Comparison of ENCODE assay signal across 18 cellular contexts in the genomic region with DNA sequence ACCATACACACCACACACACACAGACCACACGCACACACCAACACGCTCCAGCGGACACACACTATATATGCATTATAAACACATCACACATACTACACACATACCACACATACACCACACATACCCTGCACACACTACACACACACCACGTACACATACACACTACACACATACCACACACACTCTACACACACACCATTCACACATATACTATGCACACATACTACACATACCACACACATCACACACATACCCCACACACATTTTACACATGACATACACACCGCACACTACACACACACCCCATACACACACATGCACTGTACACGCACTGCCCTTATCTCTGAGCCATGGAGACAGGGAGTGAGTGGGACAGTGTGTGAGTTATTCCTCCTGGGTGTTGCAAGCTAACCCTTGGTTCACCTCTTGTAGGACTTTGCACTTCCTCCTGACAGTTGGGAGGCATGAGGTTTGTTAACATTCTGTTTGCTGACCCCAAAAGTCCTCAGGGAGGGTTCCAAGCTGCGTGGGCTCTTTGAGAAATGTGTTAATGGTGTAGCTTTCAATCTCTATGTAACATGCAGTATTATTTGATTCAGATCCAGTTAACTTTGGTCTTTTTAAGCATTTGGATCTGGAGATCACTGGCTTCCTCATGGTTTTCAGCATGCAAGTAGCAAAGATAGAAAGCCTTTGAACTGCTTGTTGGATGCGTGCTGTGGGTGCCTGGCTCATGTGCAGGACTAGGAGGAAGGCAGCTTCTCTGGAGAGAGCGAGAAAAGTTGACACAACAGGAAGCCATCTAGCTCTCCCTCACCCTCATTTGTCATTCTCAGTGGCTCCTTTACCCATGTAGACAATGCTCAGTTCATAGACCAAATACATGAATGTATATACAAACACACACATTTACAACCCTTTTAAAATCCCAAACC. TPM values are rescaled to one million over a fixed set of nuclear protein-coding genes. Genes with fewer than 3 reads are reported as not detected.
DNase-seq lines count a peak whose midpoint lies in the region; ATAC-seq, FAIRE-seq and TF ChIP-seq lines count a peak whose summit lies in the region.
"Had no signal": no experiment of that assay in that cellular context is flagged by ENCODE, and none has a peak within 500 bp of the region (broad histone marks: within the 10 kb centered on the region; RNA-seq: fewer than 3 reads in every experiment).

No MANE protein-coding gene starts in this region.

- H2BK15ac ChIP-seq in mesenchymal stem cell (ENCODE audit: low read depth, poor library complexity, severe bottlenecking): no peak overlapping the region

- H2AFZ ChIP-seq in mesenchymal stem cell (ENCODE audit: low read depth, low read length): no peak overlapping the region
- H2AFZ ChIP-seq: GM23248 had no signal

- H3K4me2 ChIP-seq in mesenchymal stem cell (ENCODE audit: low read length, poor library complexity, severe bottlenecking): no peak overlapping the region

- H4K8ac ChIP-seq in mesenchymal stem cell (ENCODE audit: low read length): no peak overlapping the region

- peaks cover 5% of the 10 kb centered on the region for H3K9me3 ChIP-seq in mesenchymal stem cell (ENCODE audit: control insufficient read depth, low read length)
- H3K9me3 ChIP-seq: neutrophil had no signal

- H3K4ac ChIP-seq in mesenchymal stem cell (ENCODE audit: low read depth in 1 of 2, low read length in 2 of 2): no peak overlapping the region

- TF ChIP-seq POLR2A in GM12891 (IDR thresholded peaks at IDR 0.05; ENCODE audit: low read depth, low read length): no peak

- DNase-seq in GM12891 (ENCODE audit: insufficient read length, low spot score) (no peak), MV-4-11 (lab: John Stamatoyannopoulos, UW) (peak; percentile 97), bronchial epithelial cell (ENCODE audit: low read depth) (no peak), mesenchymal stem cell (peak; percentile 30), NCI-H1048 (lab: John Stamatoyannopoulos, UW) (no peak), NCI-H226 (no peak)
- no peak for DNase-seq in activated CD8-positive, alpha-beta memory T cell treated with anti-CD3 and anti-CD28 coated beads, Interleukin-2, amount 50 U/mL, for 48 hours
- DNase-seq: NCI-H748 treated with DMSO at 0.1 percent for 48 hours had no signal

- H3K27me3 ChIP-seq in bronchial epithelial cell (ENCODE audit: control insufficient read depth, insufficient read depth, low read length) (no peaks in the 10 kb centered on the region), mesenchymal stem cell (ENCODE audit: control insufficient read depth in 1 of 2, insufficient read depth in 1 of 2, low read length in 2 of 2) (no peaks in the 10 kb centered on the region)
- H3K27me3 ChIP-seq: neutrophil had no signal

- H4K91ac ChIP-seq in mesenchymal stem cell (ENCODE audit: low read length): peak overlapping the region; percentile 62

- no peak for TF ChIP-seq CTCF in bronchial epithelial cell (IDR thresholded peaks at IDR 0.05; ENCODE audit: insufficient read depth, low read length, severe bottlenecking)

- H3K27ac ChIP-seq in mesenchymal stem cell (ENCODE audit: low read length, poor library complexity, severe bottlenecking): no peak overlapping the region
- H3K27ac ChIP-seq: epithelial cell of prostate, GM23248, neutrophil had no signal

- no peak overlapping the region for H2BK5ac ChIP-seq in mesenchymal stem cell (ENCODE audit: low read depth, low read length, poor library complexity, severe bottlenecking)

- H3K79me1 ChIP-seq in mesenchymal stem cell (replicated peaks; ENCODE audit: low read length, poor library complexity, severe bottlenecking): peaks cover 14% of the 10 kb centered on the region

- H3K36me3 ChIP-seq in bronchial epithelial cell (ENCODE audit: control insufficient read depth, insufficient read depth, low read length): no peaks in the 10 kb centered on the region
- H3K36me3 ChIP-seq in mesenchymal stem cell (ENCODE audit: control insufficient read depth in 1 of 2, insufficient read depth in 2 of 2, low read depth in 1 of 2, low read length in 2 of 2): peaks cover 0 to 20% of the 10 kb centered on the region in 2 experiments
- H3K36me3 ChIP-seq: neutrophil had no signal

- peak overlapping the region in 1 of 2 experiments; percentile 42 for H3K18ac ChIP-seq in mesenchymal stem cell (ENCODE audit: low read depth in 1 of 2, low read length in 2 of 2)

- H3K4me1 ChIP-seq in mesenchymal stem cell (ENCODE audit: control insufficient read depth, insufficient read depth, low read depth, low read length): peaks cover 2% of the 10 kb centered on the region

- no peak overlapping the region for H2BK12ac ChIP-seq in mesenchymal stem cell (ENCODE audit: low read length in 2 of 2)

- FAIRE-seq in GM12891 (lab: Jason Lieb, UNC) (peak; percentile 40), bronchial epithelial cell (lab: Jason Lieb, UNC) (peak; percentile 68)
- FAIRE-seq: astrocyte, islet of Langerhans had no signal

- 85% methylated on average over 7 of the region's 9 CpGs for WGBS in mesenchymal stem cell

- no peak overlapping the region for H2AK5ac ChIP-seq in mesenchymal stem cell (ENCODE audit: low read length, severe bottlenecking)

- no peak overlapping the region for H3K23ac ChIP-seq in mesenchymal stem cell (ENCODE audit: low read length in 2 of 2)

- H2BK120ac ChIP-seq in mesenchymal stem cell (ENCODE audit: low read depth, low read length): no peak overlapping the region

- H3K14ac ChIP-seq in mesenchymal stem cell (ENCODE audit: low read length in 2 of 2): peak overlapping the region in 1 of 2 experiments; percentile 50

- H3K9ac ChIP-seq in mesenchymal stem cell (ENCODE audit: low read length): no peak overlapping the region
- H3K9ac ChIP-seq: GM23248 had no signal

- no peak for ATAC-seq in HG03432 (IDR thresholded peaks at IDR 0.05; ENCODE audit: unreplicated experiment)

- H3K4me3 ChIP-seq in bronchial epithelial cell (ENCODE audit: low read depth, low read length) (no peak overlapping the region), mesenchymal stem cell (ENCODE audit: insufficient read depth in 1 of 2, low read depth in 1 of 2, low read length in 2 of 2) (no peak overlapping the region)
- H3K4me3 ChIP-seq: GM23248 had no signal

TF ChIP-seq in GM12891, 5 proteins besides CTCF, POLR2A, EP300 and RAD21:
- TF ChIP-seq POLR2AphosphoS5 (IDR thresholded peaks at IDR 0.05; ENCODE audit: low read depth, low read length): no peak
- no peak for TF ChIP-seq POU2F2 (IDR thresholded peaks at IDR 0.05; ENCODE audit: low read depth, low read length)
- no peak for TF ChIP-seq TAF1 (IDR thresholded peaks at IDR 0.05; ENCODE audit: low read depth, low read length)

RNA-seq across cellular contexts. Expression of gene IL31RA, which starts 13.7 kb away (rescaled TPM):
- 0.08 TPM for polyA plus RNA-seq in GM12891 (2012; ENCODE audit: low read depth, missing spikeins)
- total RNA-seq in bronchial epithelial cell: 0.13 and 0.26 TPM in 2 replicates
- 16.3 TPM for polyA plus RNA-seq in mesenchymal stem cell (2013, experiment 1 of 2)
- 16.9 TPM for polyA plus RNA-seq in mesenchymal stem cell (2013, experiment 2 of 2)
- total RNA-seq: activated CD8-positive, alpha-beta memory T cell treated with anti-CD3 and anti-CD28 coated beads for 36 hours; activated T-helper 2 cell treated with anti-CD3 and anti-CD28 coated beads, Interferon-gamma antibody, Interleukin-2, Interleukin-4, amounts not matched to agents 10 μg/mL and 5 μg/mL and 100 μg/mL, durations not matched to agents 14 hours and 24 hours and 36 hours; G401; GM23248; mesothelial cell of epicardium had no signal

Comparison
In these comparisons a context has a peak if more than half of its experiments do, and no peak if none do; other contexts are left out.
1. DNase-seq: peak in MV-4-11 (single experiment) and mesenchymal stem cell (single experiment); none in GM12891 (single experiment), bronchial epithelial cell (single experiment), NCI-H1048 (single experiment), activated CD8-positive, alpha-beta memory T cell treated with anti-CD3 and anti-CD28 coated beads, Interleukin-2, amount 50 U/mL, for 48 hours (single experiment) and NCI-H226 (single experiment).